8 cellular contexts compared by ENCODE assay signal in genomic region chr11:119585038-119585666, GRCh38.
DNase-seq lines count a peak whose midpoint lies in the region; ATAC-seq and TF ChIP-seq lines count a peak whose summit lies in the region.

No MANE protein-coding gene starts in this region.

- no peaks in the 10 kb centered on the region for H3K9me3 ChIP-seq in RWPE2 (ENCODE audit: severe bottlenecking)

- H3K4me3 ChIP-seq in H7 (ENCODE audit: insufficient read depth, low read depth, low read length) = peak overlapping the region; percentile 54
- peak overlapping the region; percentile 31 for H3K4me3 ChIP-seq in RWPE2 (ENCODE audit: severe bottlenecking)

- no peak overlapping the region for H3K27ac ChIP-seq in RWPE2 (ENCODE audit: poor library complexity, severe bottlenecking)

- DNase-seq in H7 (peak; percentile 85), RWPE2 (ENCODE audit: low spot score) (no peak), head of caudate nucleus (peak; percentile 40 to 92 (median 74)), retina (peak; percentile 78)

- H3K27me3 ChIP-seq in H7 (ENCODE audit: control insufficient read depth, insufficient read depth, low read length) (peaks cover 2% of the 10 kb centered on the region), RWPE2 (ENCODE audit: insufficient read depth, poor library complexity, severe bottlenecking) (no peaks in the 10 kb centered on the region)

- intact Hi-C loops in head of caudate nucleus (cut with DNase I) = loop anchor here (10.0 kb wide), 1 partner anchor 70 kb away; no protein-coding TSS in a partner anchor

- H3K4me1 ChIP-seq in RWPE2 (ENCODE audit: insufficient read depth, poor library complexity, severe bottlenecking) = peaks cover 2% of the 10 kb centered on the region

- no peaks in the 10 kb centered on the region for H3K36me3 ChIP-seq in H7 (replicated peaks; ENCODE audit: control insufficient read depth, insufficient read depth, low read length)
- no peaks in the 10 kb centered on the region for H3K36me3 ChIP-seq in RWPE2 (ENCODE audit: low read depth)

- TF ChIP-seq CTCF in RWPE2 (IDR thresholded peaks at IDR 0.05; ENCODE audit: poor library complexity, severe bottlenecking) = no peak

- ATAC-seq in RWPE2 (ENCODE audit: low read depth) (peak; percentile 49; the same call in 2 of the 3 replicates), HG02852 (IDR thresholded peaks at IDR 0.05; ENCODE audit: unreplicated experiment) (no peak), HG02759 (IDR thresholded peaks at IDR 0.05; ENCODE audit: unreplicated experiment) (no peak), GM18867 (IDR thresholded peaks at IDR 0.05; ENCODE audit: unreplicated experiment) (no peak), GM21526 (IDR thresholded peaks at IDR 0.05; ENCODE audit: low FRiP score, unreplicated experiment) (no peak)
